ENCODE assay signal across 7 cellular contexts in the genomic region with DNA sequence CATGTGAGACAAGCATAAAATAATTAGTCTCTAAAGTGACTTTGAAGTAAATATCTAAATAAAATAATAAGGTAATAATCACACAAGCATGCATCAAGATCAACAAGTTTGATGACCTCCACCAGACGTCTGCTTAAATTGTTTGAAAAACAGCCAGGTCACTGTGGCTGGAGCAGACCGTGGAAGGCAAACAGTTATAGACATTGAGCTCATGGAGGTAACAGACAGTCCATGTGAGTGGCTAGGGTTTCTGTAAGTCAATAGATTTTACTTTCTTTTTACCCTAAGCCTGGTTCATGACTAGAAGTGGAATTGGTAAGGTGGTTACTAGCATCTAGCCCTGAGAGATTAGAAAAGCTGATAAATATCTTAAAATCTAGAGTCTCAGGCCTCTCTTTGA. TPM values are rescaled to one million over a fixed set of nuclear protein-coding genes. Genes with fewer than 3 reads are reported as not detected.
"Had no signal": no experiment of that assay in that cellular context is flagged by ENCODE, and none has a peak within 500 bp of the region (broad histone marks: within the 10 kb centered on the region; RNA-seq: fewer than 3 reads in every experiment).

No MANE protein-coding gene starts in this region.

RNA-seq across cellular contexts. Expression of gene CDY2A, which starts 50.4 kb away (rescaled TPM):
- total RNA-seq: GM23248, GM23338, H1, H4, H7, H9, HFFc6 had no signal
